In the genomic region with DNA sequence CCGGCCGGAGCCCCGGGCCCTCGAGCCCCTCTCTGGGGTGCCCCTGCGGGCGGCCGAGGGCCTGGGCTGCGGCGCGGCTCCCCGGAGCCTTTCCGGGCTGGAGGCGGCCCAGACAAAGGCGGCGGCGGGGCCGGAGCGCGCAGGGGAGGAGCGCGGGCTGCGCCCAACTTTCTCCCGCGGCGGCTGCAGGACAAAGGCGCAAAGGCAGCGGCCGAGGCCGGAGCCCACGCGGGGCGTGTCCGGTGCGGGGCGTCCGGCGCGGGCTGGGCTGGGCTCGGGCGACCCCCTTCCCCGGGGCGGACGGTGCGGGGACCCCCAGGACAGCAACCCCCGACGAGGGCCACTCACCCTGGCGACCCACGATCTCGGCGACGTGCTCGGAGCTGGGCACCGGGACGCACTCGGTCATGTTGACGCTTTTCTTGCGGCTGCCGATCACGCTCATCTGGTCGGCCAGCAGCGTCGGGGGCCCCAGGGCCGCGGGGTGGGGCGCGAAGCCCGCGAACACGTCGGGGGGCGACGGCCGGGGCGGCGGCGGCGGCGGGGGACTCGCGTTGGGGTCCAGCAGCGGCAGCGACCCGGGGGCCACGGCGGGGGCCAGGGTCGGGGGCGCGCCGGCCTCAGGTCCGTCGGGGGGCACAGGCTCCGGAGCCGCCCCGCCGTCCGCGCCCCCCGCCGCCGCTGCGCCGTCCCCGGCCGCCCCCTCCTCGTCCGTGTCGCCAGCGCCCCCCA, we compare ENCODE assay signal across 9 cellular contexts. TPM values are rescaled to one million over a fixed set of nuclear protein-coding genes. Genes with fewer than 3 reads are reported as not detected.
DNase-seq lines count a peak whose midpoint lies in the region; ATAC-seq and FAIRE-seq lines count a peak whose summit lies in the region.
"Had no signal": no experiment of that assay in that cellular context is flagged by ENCODE, and none has a peak within 500 bp of the region (broad histone marks: within the 10 kb centered on the region; RNA-seq: fewer than 3 reads in every experiment).

No MANE protein-coding gene starts in this region.

- peak overlapping the region; percentile 66 to 84 for H3K27ac ChIP-seq in small intestine (ENCODE audit: low read depth in 1 of 2, low read length in 1 of 2)

- no peaks in the 10 kb centered on the region for H3K9me3 ChIP-seq in small intestine (ENCODE audit: control insufficient read depth, low read depth)

- peak overlapping the region; percentile 65 to 84 for H3K4me3 ChIP-seq in small intestine (ENCODE audit: low read depth in 1 of 2, low read length in 2 of 2)

- peaks cover 0 to 5% of the 10 kb centered on the region in 2 donors for H3K4me1 ChIP-seq in small intestine (ENCODE audit: control insufficient read depth in 2 of 2, insufficient read depth in 1 of 2, low read depth in 1 of 2, low read length in 1 of 2)

- H3K9me3 Mint-ChIP-seq in activated T-cell treated with anti-CD3 and anti-CD28 coated beads, Interleukin-2, amount 50 U/mL, for 4 hours: no peaks in the 10 kb centered on the region

- peak; percentile 3 to 13 for ATAC-seq in activated T-cell treated with anti-CD3 and anti-CD28 coated beads, Interleukin-2, amount 50 U/mL, for 4 hours
- ATAC-seq in left ventricle myocardium superior (no peak), HG03520 (IDR thresholded peaks at IDR 0.05; ENCODE audit: unreplicated experiment) (no peak)

- no peak for FAIRE-seq in small intestine (lab: Jason Lieb, UNC)
- FAIRE-seq: A204.1 had no signal

- peaks cover 4% of the 10 kb centered on the region for H3K4me1 Mint-ChIP-seq in activated T-cell treated with anti-CD3 and anti-CD28 coated beads, Interleukin-2, amount 50 U/mL, for 4 hours (ENCODE audit: low read depth)

- H3K4me3 Mint-ChIP-seq in activated T-cell treated with anti-CD3 and anti-CD28 coated beads, Interleukin-2, amount 50 U/mL, for 4 hours: peak overlapping the region; percentile 33

- H3K36me3 Mint-ChIP-seq in activated T-cell treated with anti-CD3 and anti-CD28 coated beads, Interleukin-2, amount 50 U/mL, for 4 hours (ENCODE audit: insufficient read depth): no peaks in the 10 kb centered on the region

- WGBS in small intestine, 3 donors: 0 to 2% (median 0%) methylated on average over 12 to 108 of the region's 108 CpGs

- H3K36me3 ChIP-seq in small intestine (ENCODE audit: control insufficient read depth in 2 of 2, insufficient read depth in 2 of 2, low read length in 2 of 2): no peaks in the 10 kb centered on the region

- no peaks in the 10 kb centered on the region for H3K27me3 ChIP-seq in small intestine (ENCODE audit: control insufficient read depth in 2 of 2, insufficient read depth in 2 of 2, low read length in 2 of 2)

- H3K27me3 Mint-ChIP-seq in activated T-cell treated with anti-CD3 and anti-CD28 coated beads, Interleukin-2, amount 50 U/mL, for 4 hours (ENCODE audit: low read depth): peaks cover 5% of the 10 kb centered on the region

- intact Hi-C loops in left ventricle myocardium superior (cut with micrococcal nuclease): no loop called here

- DNase-seq in DMS 273 (lab: John Stamatoyannopoulos, UW; ENCODE audit: unreplicated experiment): peak; percentile 56
- DNase-seq in DMS 273 treated with DMSO at 0.1 percent for 48 hours (lab: John Stamatoyannopoulos, UW): no peak
- DNase-seq in activated T-cell treated with anti-CD3 and anti-CD28 coated beads, Interleukin-2, amount 50 U/mL, for 4 hours: no peak
- DNase-seq in left ventricle myocardium superior: peak; percentile 67
- DNase-seq in small intestine: peak; percentile 37
- no peak for DNase-seq in NCI-H2196 (lab: John Stamatoyannopoulos, UW; ENCODE audit: unreplicated experiment)
- DNase-seq in NOMO-1 treated with DMSO at 0.1 percent for 48 hours (lab: John Stamatoyannopoulos, UW; ENCODE audit: unreplicated experiment): no peak

RNA-seq across cellular contexts. Expression of a gene that starts 0.8 kb away (rescaled TPM):
- 10 to 100 TPM; 12.5 to 17.0 (median 12.6) TPM for total RNA-seq in activated T-cell treated with anti-CD3 and anti-CD28 coated beads, Interleukin-2, amount 50 U/mL, for 4 hours
- total RNA-seq in left ventricle myocardium superior: 8.0 TPM
- 10 to 100 TPM in 1 of 3 donors, 1 to 10 TPM in 2; 4.1 to 11.6 (median 5.8) TPM for polyA plus RNA-seq in small intestine

RNA-seq across cellular contexts. Expression of a gene that starts 25.4 kb away (rescaled TPM):
- 100 to 1,000 TPM; 153 to 180 (median 163) TPM for total RNA-seq in activated T-cell treated with anti-CD3 and anti-CD28 coated beads, Interleukin-2, amount 50 U/mL, for 4 hours
- 59.0 TPM for total RNA-seq in left ventricle myocardium superior
- 100 to 1,000 TPM in 1 of 3 donors, 10 to 100 TPM in 2; 48.3 to 112 (median 82.4) TPM for polyA plus RNA-seq in small intestine

RNA-seq across cellular contexts. Expression of a gene that starts 38.0 kb away (rescaled TPM):
- total RNA-seq in activated T-cell treated with anti-CD3 and anti-CD28 coated beads, Interleukin-2, amount 50 U/mL, for 4 hours: 100 to 1,000 TPM; 226 to 252 (median 250) TPM
- 1,120 TPM for total RNA-seq in left ventricle myocardium superior
- 100 to 1,000 TPM; 164 to 283 (median 261) TPM for polyA plus RNA-seq in small intestine

RNA-seq across cellular contexts. Expression of a gene that starts 43.4 kb away (rescaled TPM):
- not detected for total RNA-seq in activated T-cell treated with anti-CD3 and anti-CD28 coated beads, Interleukin-2, amount 50 U/mL, for 4 hours
- total RNA-seq in left ventricle myocardium superior: not detected
- under 1 TPM in 1 of 3 donors, not detected in 2; 0.25 TPM for polyA plus RNA-seq in small intestine

RNA-seq across cellular contexts. Expression of a gene that starts 54.5 kb away (rescaled TPM):
- total RNA-seq in activated T-cell treated with anti-CD3 and anti-CD28 coated beads, Interleukin-2, amount 50 U/mL, for 4 hours: 1 to 10 TPM; 5.8 to 9.7 (median 6.8) TPM
- total RNA-seq in left ventricle myocardium superior: 20.5 TPM
- 10 to 100 TPM in 2 of 3 donors, 1 to 10 TPM in 1; 6.4 to 24.8 (median 13.2) TPM for polyA plus RNA-seq in small intestine

Comparison
In these comparisons a context has a peak if more than half of its experiments do, and no peak if none do; other contexts are left out.
1. DNase-seq: peak in DMS 273 (single experiment), left ventricle myocardium superior (single experiment) and small intestine (single experiment); none in DMS 273 treated with DMSO at 0.1 percent for 48 hours (single experiment), activated T-cell treated with anti-CD3 and anti-CD28 coated beads, Interleukin-2, amount 50 U/mL, for 4 hours (single experiment), NCI-H2196 (single experiment) and NOMO-1 treated with DMSO at 0.1 percent for 48 hours (single experiment).
2. ATAC-seq: peak in activated T-cell treated with anti-CD3 and anti-CD28 coated beads, Interleukin-2, amount 50 U/mL, for 4 hours (2 of 2); none in left ventricle myocardium superior (single experiment) and HG03520 (single experiment).